ENCODE assay signal across 8 cellular contexts in the genomic region with DNA sequence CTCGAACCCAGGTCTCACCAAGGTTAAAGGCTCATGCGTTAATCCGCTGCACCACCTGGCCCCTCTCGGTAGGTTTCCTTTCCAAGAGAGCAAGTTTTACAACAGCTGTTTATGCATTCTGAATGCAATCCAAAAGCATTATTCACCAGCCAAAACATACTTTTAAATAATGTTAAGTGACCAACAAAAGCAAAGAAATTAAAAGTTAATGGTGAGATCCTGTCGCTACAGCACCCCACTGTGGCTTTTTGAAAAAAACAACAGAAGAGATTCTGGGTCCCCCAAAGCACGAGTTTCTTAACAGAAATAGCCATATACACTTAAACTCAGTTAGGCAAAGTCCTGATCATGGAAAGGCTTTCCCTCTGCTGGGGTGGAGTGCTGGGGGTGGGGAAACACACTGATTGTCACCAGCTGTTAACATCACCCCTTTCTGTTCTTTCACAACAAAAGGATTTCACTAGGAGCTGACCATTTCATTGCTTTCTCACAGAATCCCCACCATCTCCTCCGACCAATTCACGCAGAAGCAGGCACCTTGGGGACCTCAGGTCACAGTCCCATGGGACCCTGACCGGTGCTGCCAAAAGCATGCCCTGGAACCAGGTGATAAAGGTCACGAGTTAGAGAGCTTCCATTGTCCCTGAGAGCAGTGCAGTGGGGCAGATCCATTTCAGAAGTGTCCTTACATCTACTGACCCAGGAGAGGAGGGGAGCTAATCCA. TPM values are rescaled to one million over a fixed set of nuclear protein-coding genes. Genes with fewer than 3 reads are reported as not detected.
DNase-seq lines count a peak whose midpoint lies in the region; FAIRE-seq and TF ChIP-seq lines count a peak whose summit lies in the region.
"Had no signal": no experiment of that assay in that cellular context is flagged by ENCODE, and none has a peak within 500 bp of the region (broad histone marks: within the 10 kb centered on the region; RNA-seq: fewer than 3 reads in every experiment).

No MANE protein-coding gene starts in this region.

- H4K8ac ChIP-seq in H9 (replicated peaks; ENCODE audit: insufficient read length, low read depth, low read length): no peak overlapping the region

- no peak overlapping the region for H2BK12ac ChIP-seq in H9 (ENCODE audit: insufficient read length, low read depth, low read length)

- H3K79me1 ChIP-seq in H9 (ENCODE audit: insufficient read depth, low read depth, low read length, poor library complexity, severe bottlenecking): no peaks in the 10 kb centered on the region

- H2BK5ac ChIP-seq in H9 (ENCODE audit: insufficient read length, low read length): no peak overlapping the region

- DNase-seq in H9 (no peak), brain pericyte (ENCODE audit: low read depth, low spot score) (peak; percentile 36), kidney (no peak), tibial artery (peak in 1 of 2 donors; percentile 41), NCI-H82 (lab: John Stamatoyannopoulos, UW) (no peak), immature natural killer cell (no peak)
- no peak for DNase-seq in stimulated activated CD4-positive, alpha-beta T cell treated with anti-CD3 and anti-CD28 coated beads, Interleukin-2, amount 100 ng/mL, for 48 hours

- peak overlapping the region in 1 of 2 experiments; percentile 35; a peak in 3 of 5 replicates for H3K4me3 Mint-ChIP-seq in H9
- H3K4me3 Mint-ChIP-seq in immature natural killer cell: no peak overlapping the region

- H3K9ac ChIP-seq in H9 (ENCODE audit: extremely low read depth, insufficient read length, low read length) (peak overlapping the region; percentile 15), kidney (ENCODE audit: low read length in 2 of 2) (no peak overlapping the region)

- peak overlapping the region; percentile 36 to 97 (median 77); a peak in 6 of 7 replicates for H3K27ac Mint-ChIP-seq in H9
- H3K27ac Mint-ChIP-seq in immature natural killer cell: no peak overlapping the region

- no peak overlapping the region for H3K4me3 ChIP-seq in kidney (ENCODE audit: low read length in 2 of 2)
- no peak overlapping the region for H3K4me3 ChIP-seq in tibial artery

- intact Hi-C loops in kidney (cut with DNase I): no loop called here
- intact Hi-C loops in tibial artery (cut with DNase I; ENCODE audit: low total_unique reads): loop anchor here (10.0 kb wide), 1 partner anchor 47 kb away; a partner anchor contains a TSS

- H3K23ac ChIP-seq in H9 (ENCODE audit: insufficient read length, low read depth, low read length): no peak overlapping the region

- no peak overlapping the region for H2BK15ac ChIP-seq in H9 (ENCODE audit: low read depth, low read length)

- TF ChIP-seq CTCF in H9 (conservative IDR thresholded peaks at IDR 0.05): no peak
- TF ChIP-seq CTCF in kidney (IDR thresholded peaks at IDR 0.05; ENCODE audit: borderline replicate concordance, extremely low read depth, insufficient read depth): no peak
- peak; percentile 23 to 36 for TF ChIP-seq CTCF in tibial artery (IDR thresholded peaks at IDR 0.05)

- no peak overlapping the region for H2AFZ ChIP-seq in H9 (ENCODE audit: low read length)

- H4K20me1 ChIP-seq in H9 (ENCODE audit: control insufficient read depth, insufficient read depth, insufficient read length): no peaks in the 10 kb centered on the region

- H4K5ac ChIP-seq in H9 (ENCODE audit: insufficient read length, low read depth, low read length): no peak overlapping the region

- peaks cover 2% of the 10 kb centered on the region for H3K23me2 ChIP-seq in H9 (ENCODE audit: insufficient read length, low read depth, low read length, poor library complexity, severe bottlenecking)

- no peak overlapping the region for H3T11ph ChIP-seq in H9 (ENCODE audit: low read length)

- H3K27me3 Mint-ChIP-seq in H9 (ENCODE audit: low read depth): no peaks in the 10 kb centered on the region
- no peaks in the 10 kb centered on the region for H3K27me3 Mint-ChIP-seq in immature natural killer cell (ENCODE audit: low read depth in 3 of 3)

- H3K9me3 Mint-ChIP-seq in H9 (no peaks in the 10 kb centered on the region), immature natural killer cell (no peaks in the 10 kb centered on the region)

- H3K27me3 ChIP-seq in H9 (ENCODE audit: insufficient read depth, low read length) (no peaks in the 10 kb centered on the region), tibial artery (no peaks in the 10 kb centered on the region)

- peaks cover 4 to 5% of the 10 kb centered on the region in 2 donors for H3K36me3 ChIP-seq in kidney (ENCODE audit: control insufficient read depth in 1 of 2, insufficient read depth in 2 of 2, low read length in 2 of 2)
- peaks cover 0 to 25% (median 0%) of the 10 kb centered on the region in 3 donors for H3K36me3 ChIP-seq in tibial artery

- H3K4me1 Mint-ChIP-seq in H9 (peaks cover 74% of the 10 kb centered on the region in 2 experiments), immature natural killer cell (peaks cover 0 to 24% of the 10 kb centered on the region in 2 donors)

- no peak overlapping the region for H3K4ac ChIP-seq in H9 (ENCODE audit: low read depth, low read length)

- H3K9me3 ChIP-seq in H9 (ENCODE audit: control insufficient read depth, low read depth, low read length) (no peaks in the 10 kb centered on the region), kidney (ENCODE audit: control insufficient read depth in 1 of 2, low read length in 2 of 2) (no peaks in the 10 kb centered on the region), tibial artery (no peaks in the 10 kb centered on the region)

- H4K91ac ChIP-seq in H9 (ENCODE audit: insufficient read length, low read depth, low read length): no peak overlapping the region

- H2BK120ac ChIP-seq in H9 (ENCODE audit: low read depth, low read length, poor library complexity, severe bottlenecking): no peak overlapping the region

- no peak overlapping the region for H2AK5ac ChIP-seq in H9 (ENCODE audit: insufficient read length, low read length)

- no peak overlapping the region for H2BK20ac ChIP-seq in H9 (ENCODE audit: low read depth, low read length, poor library complexity, severe bottlenecking)

- H3K4me2 ChIP-seq in H9 (ENCODE audit: insufficient read depth, insufficient read length, low read length): peak overlapping the region; percentile 52

- H3K14ac ChIP-seq in H9 (ENCODE audit: insufficient read depth, low read length): no peak overlapping the region

- H3K36me3 Mint-ChIP-seq in H9 (ENCODE audit: insufficient read depth in 1 of 3, low read depth in 3 of 3): peaks cover 21 to 55% (median 39%) of the 10 kb centered on the region in 3 experiments
- H3K36me3 Mint-ChIP-seq in immature natural killer cell: peaks cover 8 to 33% (median 21%) of the 10 kb centered on the region in 3 donors

- H3K79me2 ChIP-seq in H9 (ENCODE audit: insufficient read depth, low read length): peaks cover 2% of the 10 kb centered on the region; the same call in 1 of the 2 replicates

- peak overlapping the region; percentile 93 for H3K27ac ChIP-seq in H9 (ENCODE audit: insufficient read length, low read depth, low read length)
- H3K27ac ChIP-seq in kidney (ENCODE audit: low read depth in 2 of 2, low read length in 2 of 2): peak overlapping the region; percentile 13 to 20
- peak overlapping the region; percentile 58 to 68 for H3K27ac ChIP-seq in tibial artery

- WGBS in H9 (ENCODE audit: extremely low coverage, insufficient read length, low lambda C conversion rate): no CpG with 5 or more reads among the region's 10 CpGs

- peak; percentile 33 for FAIRE-seq in kidney (lab: Jason Lieb, UNC)
- FAIRE-seq: islet of Langerhans had no signal

- peak overlapping the region; percentile 87 for H3K56ac ChIP-seq in H9 (ENCODE audit: insufficient read length, low read depth, low read length)

- H3K18ac ChIP-seq in H9 (ENCODE audit: insufficient read length, low read depth, low read length): peak overlapping the region; percentile 55

- H3K4me1 ChIP-seq in H9 (ENCODE audit: insufficient read depth, low read length) (peaks cover 22% of the 10 kb centered on the region), kidney (ENCODE audit: control insufficient read depth in 1 of 2, insufficient read depth in 1 of 2, low read depth in 1 of 2, low read length in 2 of 2) (peaks cover 18 to 31% of the 10 kb centered on the region in 2 donors), tibial artery (peaks cover 0 to 25% (median 18%) of the 10 kb centered on the region in 4 donors)

RNA-seq across cellular contexts. Expression of a gene that starts 51.2 kb away (rescaled TPM):
- total RNA-seq in H9 (2021) (28.4 and 29.4 TPM in 2 replicates), kidney (22.6 TPM)
- polyA plus RNA-seq in kidney (ENCODE audit: insufficient read depth, low read depth, low replicate concordance) (3.5 TPM), immature natural killer cell (1 to 10 TPM; 1.5 to 4.6 (median 1.7) TPM)

Comparison
In these comparisons a context has a peak if more than half of its experiments do, and no peak if none do; other contexts are left out.
1. H3K27ac ChIP-seq: peak in every context shown above with its lines; median percentile 93 in H9; 63 in tibial artery; 16 in kidney.
2. H3K27ac Mint-ChIP-seq: peak in H9 (3 of 3); none in immature natural killer cell (0 of 6).
3. CTCF ChIP-seq: peak in tibial artery (2 of 2); none in H9 (single experiment) and kidney (single experiment).